22 cellular contexts compared by ENCODE assay signal in genomic region chr2:169415233-169415748, GRCh38. TPM values are rescaled to one million over a fixed set of nuclear protein-coding genes. Genes with fewer than 3 reads are reported as not detected.
DNase-seq lines count a peak whose midpoint lies in the region; ATAC-seq, FAIRE-seq and TF ChIP-seq lines count a peak whose summit lies in the region.
"Had no signal": no experiment of that assay in that cellular context is flagged by ENCODE, and none has a peak within 500 bp of the region (broad histone marks: within the 10 kb centered on the region; RNA-seq: fewer than 3 reads in every experiment).

No MANE protein-coding gene starts in this region.

- no peak overlapping the region for H2BK12ac ChIP-seq in H1 (ENCODE audit: low read depth, low read length)

- no TSS peak for BruUV-seq in OCI-LY7 (replicated peaks; lab: Mats Ljungman, UMichigan)

- intact Hi-C loops in OCI-LY7 (cut with micrococcal nuclease; ENCODE audit: unreplicated experiment) = no loop called here

- H2BK15ac ChIP-seq in H1 (ENCODE audit: low read length) = no peak overlapping the region

- no peak for TF ChIP-seq POLR2A in NB4 (IDR thresholded peaks at IDR 0.05; ENCODE audit: extremely low read depth, insufficient read length)
- TF ChIP-seq POLR2A in H1 (IDR thresholded peaks at IDR 0.05; ENCODE audit: control extremely low read depth in 1 of 2, low read depth in 2 of 2, low read length in 2 of 2) = no peak

- H4K20me1 ChIP-seq in OCI-LY7 (ENCODE audit: insufficient read depth, low read length) (no peaks in the 10 kb centered on the region), H1 (replicated peaks in 1 of 2; ENCODE audit: control insufficient read depth in 1 of 2, insufficient read depth in 2 of 2, low read length in 2 of 2) (no peaks in the 10 kb centered on the region)

- H2AK5ac ChIP-seq in H1 (ENCODE audit: low read depth, low read length) = no peak overlapping the region

- FAIRE-seq in H1 (lab: Jason Lieb, UNC) = no peak
- FAIRE-seq: astrocyte, endothelial cell of umbilical vein had no signal

- no peaks in the 10 kb centered on the region for H3K4me1 ChIP-seq in OCI-LY7 (ENCODE audit: insufficient read depth, low read length, poor library complexity, severe bottlenecking)
- H3K4me1 ChIP-seq in H1 (replicated peaks in 1 of 4; ENCODE audit: control insufficient read depth in 3 of 4, insufficient read depth in 4 of 4, low read length in 3 of 4) = no peaks in the 10 kb centered on the region
- H3K4me1 ChIP-seq: thyroid gland had no signal

- H3K56ac ChIP-seq in H1 (replicated peaks; ENCODE audit: insufficient read length, low read depth, low read length) = no peak overlapping the region

- H2AFZ ChIP-seq in OCI-LY7 (ENCODE audit: low read length) = no peak overlapping the region
- H2AFZ ChIP-seq in H1 (ENCODE audit: low read length) = peak overlapping the region; percentile 58; the same call in 1 of the 2 replicates
- H2AFZ ChIP-seq: GM23248 had no signal

- H3K23me2 ChIP-seq in H1 (ENCODE audit: low read depth, low read length) = no peaks in the 10 kb centered on the region

- no peak overlapping the region for H2BK5ac ChIP-seq in H1 (ENCODE audit: low read depth, low read length)

- no peak overlapping the region for H3K4ac ChIP-seq in H1 (replicated peaks; ENCODE audit: insufficient read length, low read depth, low read length)

- no peak overlapping the region for H4K8ac ChIP-seq in H1 (ENCODE audit: extremely low read depth, insufficient read depth, low read length)

- no peak overlapping the region for H3K14ac ChIP-seq in H1 (ENCODE audit: insufficient read length)

- no peak for TF ChIP-seq RAD21 in H1 (IDR thresholded peaks at IDR 0.05 in 1 of 2, conservative IDR thresholded peaks at IDR 0.05 in 1 of 2; ENCODE audit: low read depth in 2 of 2, low read length in 2 of 2)

- WGBS in H1 (ENCODE audit: extremely low coverage in 1 of 2, insufficient coverage in 1 of 2, insufficient read length in 1 of 2, insufficient replicate concordance in 2 of 2, low coverage in 1 of 2, low lambda C conversion rate in 2 of 2, missing lambda C conversion rate in 1 of 2), 2 experiments = 87% methylated on average over 5 of the region's 5 CpGs; no CpG with 5 or more reads in 1 of the 2 experiments

- H3K79me2 ChIP-seq in OCI-LY7 (ENCODE audit: insufficient read depth, low read depth, low read length) (no peaks in the 10 kb centered on the region), H1 (ENCODE audit: control insufficient read depth in 1 of 2, insufficient read depth in 2 of 2, low read length in 2 of 2) (no peaks in the 10 kb centered on the region)

- H4K5ac ChIP-seq in H1 (ENCODE audit: insufficient read length, low read depth, low read length) = no peak overlapping the region

- H3K18ac ChIP-seq in H1 (ENCODE audit: extremely low read depth, low read length) = no peak overlapping the region

- no peak overlapping the region for H4K91ac ChIP-seq in H1 (replicated peaks; ENCODE audit: insufficient read length, low read length)

- no peak overlapping the region for H3K9ac ChIP-seq in H1 (replicated peaks in 1 of 4; ENCODE audit: extremely low read depth in 1 of 4, low read depth in 3 of 4, low read length in 3 of 4)
- H3K9ac ChIP-seq: GM23248 had no signal

- TF ChIP-seq CTCF in NB4 (IDR thresholded peaks at IDR 0.05; ENCODE audit: low read depth, low read length) = no peak
- no peak for TF ChIP-seq CTCF in OCI-LY7 (conservative IDR thresholded peaks at IDR 0.05; ENCODE audit: low read length)
- no peak for TF ChIP-seq CTCF in H1 (IDR thresholded peaks at IDR 0.05; ENCODE audit: control extremely low read depth in 1 of 3, insufficient read depth in 1 of 3, low read depth in 1 of 3, low read length in 3 of 3)

- H3K4me2 ChIP-seq in OCI-LY7 (ENCODE audit: low read length) (no peak overlapping the region), H1 (ENCODE audit: insufficient read depth in 1 of 2, low read depth in 2 of 2, low read length in 2 of 2) (no peak overlapping the region)

- no peaks in the 10 kb centered on the region for H3K27me3 ChIP-seq in H1 (replicated peaks in 1 of 4; ENCODE audit: control insufficient read depth in 3 of 4, extremely low read depth in 1 of 4, insufficient read depth in 3 of 4, low read length in 3 of 4)
- H3K27me3 ChIP-seq: thyroid gland had no signal

- ATAC-seq in HG03103 (IDR thresholded peaks at IDR 0.05; ENCODE audit: low read depth, unreplicated experiment) (peak; percentile 67), GM19397 (IDR thresholded peaks at IDR 0.05; ENCODE audit: unreplicated experiment) (no peak)
- ATAC-seq: CD8-positive, alpha-beta T cell; left cardiac atrium had no signal

- H3K9me3 ChIP-seq in OCI-LY7 (ENCODE audit: low read length) (no peaks in the 10 kb centered on the region), H1 (ENCODE audit: insufficient read depth in 2 of 2, low read depth in 1 of 2, low read length in 1 of 2) (no peaks in the 10 kb centered on the region)
- H3K9me3 ChIP-seq: thyroid gland had no signal

- no peak overlapping the region for H3K4me3 ChIP-seq in NB4 (ENCODE audit: low read depth, low read length)
- no peak overlapping the region for H3K4me3 ChIP-seq in OCI-LY7 (ENCODE audit: low read depth, low read length, poor library complexity, severe bottlenecking)
- H3K4me3 ChIP-seq in H1 (ENCODE audit: extremely low read depth in 1 of 4, insufficient read depth in 2 of 4, low read depth in 3 of 4, low read length in 4 of 4) = no peak overlapping the region
- H3K4me3 ChIP-seq: dorsolateral prefrontal cortex, GM23248, thyroid gland had no signal

- H3K79me1 ChIP-seq in H1 (ENCODE audit: low read depth, low read length) = no peaks in the 10 kb centered on the region

- H2BK120ac ChIP-seq in H1 (replicated peaks; ENCODE audit: low read depth, low read length) = no peak overlapping the region

- H3K9me2 ChIP-seq in OCI-LY7 (ENCODE audit: insufficient read depth, low read length) = no peaks in the 10 kb centered on the region

- CTCF ChIA-PET in OCI-LY7 (lab: Charles Lee; ENCODE audit: unreplicated experiment) (no interaction called here), H1 (lab: Charles Lee; ENCODE audit: partially characterized antibody) (interaction anchor here (1.0 to 1.5 kb wide), 2 partner anchors 11 to 151 kb away, joined by 3 to 4 read pairs; no protein-coding TSS in a partner anchor)

- H3K23ac ChIP-seq in H1 (ENCODE audit: insufficient read length) = no peak overlapping the region

- no peak overlapping the region for H2BK20ac ChIP-seq in H1 (ENCODE audit: low read length)

- POLR2A ChIA-PET in OCI-LY7 (lab: Charles Lee) (no interaction called here), H1 (lab: Charles Lee; ENCODE audit: partially characterized antibody) (no interaction called here)

- H3K36me3 ChIP-seq in OCI-LY7 (ENCODE audit: insufficient read depth, low read length) (no peaks in the 10 kb centered on the region), H1 (ENCODE audit: control insufficient read depth in 2 of 4, insufficient read depth in 4 of 4, low read length in 3 of 4) (no peaks in the 10 kb centered on the region)
- H3K36me3 ChIP-seq: thyroid gland had no signal

- TF ChIP-seq EP300 in H1 (IDR thresholded peaks at IDR 0.05; ENCODE audit: borderline replicate concordance in 1 of 2, low read depth in 2 of 2, low read length in 2 of 2) = no peak

- peak; percentile 20 for DNase-seq in NB4 (ENCODE audit: low read depth)
- DNase-seq in OCI-LY7 (ENCODE audit: low spot score) = peak; percentile 1
- DNase-seq in H1 (ENCODE audit: low read depth in 1 of 2, low spot score in 2 of 2) = no peak
- no peak for DNase-seq in NCI-H146 (lab: John Stamatoyannopoulos, UW)
- no peak for DNase-seq in activated CD4-positive, alpha-beta T cell treated with anti-CD3 and anti-CD28 coated beads, Interleukin-2, amount 50 U/mL, for 4 hours
- DNase-seq: activated CD4-positive, alpha-beta T cell treated with anti-CD3 and anti-CD28 coated beads, Interleukin-2, amount 10 ng/mL, durations not matched to agents 24 days and 14 days; CD8-positive, alpha-beta T cell; DMS53; dorsolateral prefrontal cortex; glutamatergic neuron; GM23248; left cardiac atrium; NCI-H1436; NCI-H226; NK-92 treated with Interleukin-12 subunit alpha and Interleukin-12 subunit beta, amount 100 ng/mL, for 24 hours; stimulated activated CD4-positive, alpha-beta T cell treated with anti-CD3 and anti-CD28 coated beads, Interleukin-4, amount 100 ng/mL, for 1 hour; T-helper 1 cell; thyroid gland had no signal

- H3K27ac ChIP-seq in OCI-LY7 (ENCODE audit: low read depth, low read length, poor library complexity, severe bottlenecking) (no peak overlapping the region), H1 (ENCODE audit: low read depth, low read length) (no peak overlapping the region)
- H3K27ac ChIP-seq: dorsolateral prefrontal cortex, GM23248, thyroid gland had no signal

TF ChIP-seq in H1, 55 proteins besides CTCF, POLR2A, EP300 and RAD21 (continues in another document):
- TF ChIP-seq BACH1 (IDR thresholded peaks at IDR 0.05; ENCODE audit: low read length) = no peak
- no peak for TF ChIP-seq CREB1 (IDR thresholded peaks at IDR 0.05)
- no peak for TF ChIP-seq BCL11A (IDR thresholded peaks at IDR 0.05; ENCODE audit: low read depth in 2 of 2, low read length in 2 of 2)
- TF ChIP-seq EZH2 (IDR thresholded peaks at IDR 0.05; ENCODE audit: low read depth, low read length, severe bottlenecking) = no peak
- no peak for TF ChIP-seq SAP30 (IDR thresholded peaks at IDR 0.05; ENCODE audit: insufficient read depth, insufficient replicate concordance, low read length)
- TF ChIP-seq CBX5 (IDR thresholded peaks at IDR 0.05; ENCODE audit: low read depth, low read length) = no peak
- TF ChIP-seq E2F6 (IDR thresholded peaks at IDR 0.05) = no peak
- no peak for TF ChIP-seq POLR2AphosphoS5 (IDR thresholded peaks at IDR 0.05; ENCODE audit: low read depth, low read length)
- no peak for TF ChIP-seq GTF2F1 (IDR thresholded peaks at IDR 0.05; ENCODE audit: borderline replicate concordance, low read depth, low read length)

RNA-seq across cellular contexts. Expression of gene LRP2, which starts 53.0 kb away (rescaled TPM):
- not detected in 2 replicates for total RNA-seq in OCI-LY7 (2014; rRNA removed; shearing (Covaris generic))
- total RNA-seq in OCI-LY7 (2022) = 0.06 and 0.89 TPM in 2 replicates
- total RNA-seq in H1 (2021; fragmentation: NEBNext Ultra II Directional; extraction: Animal tissue kit (Norgen Biotek cat#: 25700)) = 2.4 and 2.9 TPM in 2 replicates
- 2.0 and 2.5 TPM in 2 replicates for polyA plus RNA-seq in H1 (2011; rRNA removed)
- 2.8 TPM for polyA plus RNA-seq in H1 (2011; cell fraction: cytosol; rRNA removed)
- 7.1 TPM for polyA plus RNA-seq in H1 (2011; cell fraction: nucleus; rRNA removed)
- polyA plus RNA-seq in H1 (2012, experiment 1 of 2) = 1.7 to 2.5 TPM (median 2.2 TPM) in 4 replicates
- 0.07 TPM for polyA plus RNA-seq in H1 (2012, experiment 2 of 2)
- 0.65 TPM for polyA plus RNA-seq in H1 (2013, experiment 1 of 2)
- 0.53 TPM for polyA plus RNA-seq in H1 (2013, experiment 2 of 2)
- 9.5 and 12.6 TPM in 2 replicates for polyA minus RNA-seq in H1 (2011; rRNA and poly(A)+ RNA removed)
- 5.4 TPM for polyA minus RNA-seq in H1 (2011; cell fraction: cytosol; rRNA and poly(A)+ RNA removed)
- polyA minus RNA-seq in H1 (2011; cell fraction: nucleus; rRNA and poly(A)+ RNA removed) = 11.8 TPM
- total RNA-seq: CD8-positive, alpha-beta T cell; endothelial cell of umbilical vein; GM23248 had no signal
- polyA plus RNA-seq: endothelial cell of umbilical vein, GM23248 had no signal

Comparison
In these comparisons a context has a peak if more than half of its experiments do, and no peak if none do; other contexts are left out.
1. DNase-seq: peak in NB4 (single experiment) and OCI-LY7 (single experiment); none in H1 (0 of 2), NCI-H146 (single experiment) and activated CD4-positive, alpha-beta T cell treated with anti-CD3 and anti-CD28 coated beads, Interleukin-2, amount 50 U/mL, for 4 hours (0 of 2).